ENCODE assay signal across 27 cellular contexts in the genomic region with DNA sequence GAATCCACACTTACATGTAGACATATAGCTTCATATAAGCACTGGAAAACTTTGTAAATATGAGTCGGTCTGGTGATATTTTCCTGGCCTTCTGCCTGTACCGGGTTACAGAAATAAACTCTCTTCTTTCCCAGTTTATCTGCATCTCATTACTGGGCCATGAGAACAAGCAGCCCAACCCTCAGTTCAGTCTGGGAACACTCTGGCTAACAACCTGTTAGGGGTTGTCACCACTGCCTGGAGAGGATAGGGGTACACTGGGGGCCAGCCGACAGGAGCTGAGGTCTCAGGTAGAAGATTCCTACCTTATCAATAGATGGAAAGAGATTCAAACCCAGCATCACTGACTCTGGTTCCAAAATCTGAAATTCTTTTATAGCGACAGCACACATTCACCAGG. TPM values are rescaled to one million over a fixed set of nuclear protein-coding genes. Genes with fewer than 3 reads are reported as not detected.
A peak's percentile ranks its signal among the peaks of the same experiment; 100 is the strongest.
DNase-seq lines count a peak whose midpoint lies in the region; ATAC-seq and TF ChIP-seq lines count a peak whose summit lies in the region.
"Had no signal": no experiment of that assay in that cellular context is flagged by ENCODE, and none has a peak within 500 bp of the region (broad histone marks: within the 10 kb centered on the region; RNA-seq: fewer than 3 reads in every experiment).

No MANE protein-coding gene starts in this region.

- intact Hi-C loops in cardiac septum (cut with DNase I) = loop anchor here (5.0 kb wide), 2 partner anchors 163 to 313 kb away; partner anchors contain the start of genes SERINC5 and ZFYVE16
- intact Hi-C loops in left ventricle myocardium inferior (cut with micrococcal nuclease) = no loop called here

- H3K9me3 ChIP-seq in left ventricle myocardium inferior (replicated peaks) (no peaks in the 10 kb centered on the region), ectodermal cell (ENCODE audit: control insufficient read depth, low read length) (no peaks in the 10 kb centered on the region)
- H3K9me3 ChIP-seq: body of pancreas, spleen had no signal

- H3K4me3 Mint-ChIP-seq in nephron progenitor cell = no peak overlapping the region
- H3K4me3 Mint-ChIP-seq: activated T-cell treated with anti-CD3 and anti-CD28 coated beads, Interleukin-2, amount 50 U/mL, for 24 hours; CD4-positive, CD25-positive, alpha-beta regulatory T cell had no signal

- peaks cover 9% of the 10 kb centered on the region for H3K4me1 ChIP-seq in left ventricle myocardium inferior
- H3K4me1 ChIP-seq in ectodermal cell (ENCODE audit: control insufficient read depth, insufficient read depth, low read length) = peaks cover 35% of the 10 kb centered on the region

- H3K4me3 ChIP-seq in left ventricle myocardium inferior (no peak overlapping the region), ectodermal cell (ENCODE audit: insufficient read depth, low read depth, low read length) (no peak overlapping the region)
- H3K4me3 ChIP-seq: body of pancreas, GM12878, lung, spleen had no signal

- peaks cover 49% of the 10 kb centered on the region for H3K4me1 Mint-ChIP-seq in nephron progenitor cell

- no peak for ATAC-seq in GM19035 (IDR thresholded peaks at IDR 0.05; ENCODE audit: unreplicated experiment)
- no peak for ATAC-seq in GM19023 (IDR thresholded peaks at IDR 0.05; ENCODE audit: unreplicated experiment)
- ATAC-seq: GM12878, PC-3, Right ventricle myocardium inferior had no signal

- peak overlapping the region; percentile 96 for H3K27ac Mint-ChIP-seq in nephron progenitor cell
- H3K27ac Mint-ChIP-seq: activated T-cell treated with anti-CD3 and anti-CD28 coated beads, Interleukin-2, amount 50 U/mL, for 24 hours had no signal

- TF ChIP-seq CTCF in left ventricle myocardium inferior (IDR thresholded peaks at IDR 0.05; ENCODE audit: borderline replicate concordance) = no peak
- no peak for TF ChIP-seq CTCF in nephron progenitor cell (IDR thresholded peaks at IDR 0.05)

- DNase-seq in cardiac septum (ENCODE audit: low spot score) = peak; percentile 54
- DNase-seq in left ventricle myocardium inferior = no peak
- no peak for DNase-seq in nephron progenitor cell
- DNase-seq in NCI-H524 treated with DMSO at 0.1 percent for 48 hours (lab: John Stamatoyannopoulos, UW) = no peak
- no peak for DNase-seq in stimulated activated CD4-positive, alpha-beta T cell treated with anti-CD3 and anti-CD28 coated beads, Interleukin-2, amount 100 ng/mL, for 48 hours
- DNase-seq: 8988T; activated CD4-positive, alpha-beta T cell treated with anti-CD3 and anti-CD28 coated beads for 48 hours; activated T-cell treated with anti-CD3 and anti-CD28 coated beads, Interleukin-2, amount 50 U/mL, for 24 hours; CD4-positive, CD25-positive, alpha-beta regulatory T cell; DMS 273 treated with DMSO at 0.1 percent for 48 hours; EL; Kasumi-1; kidney; NCI-H1436; NCI-H2107; NCI-H446 treated with DMSO at 0.1 percent for 48 hours; occipital lobe; PC-3; spleen; stimulated activated CD4-positive, alpha-beta T cell treated with anti-CD3 and anti-CD28 coated beads, Interleukin-4, amount 100 ng/mL, for 1 hour had no signal

- no peak overlapping the region for H3K27ac ChIP-seq in left ventricle myocardium inferior (replicated peaks)
- H3K27ac ChIP-seq in ectodermal cell (ENCODE audit: insufficient read depth, low read depth, low read length, poor library complexity, severe bottlenecking) = peak overlapping the region; percentile 90
- H3K27ac ChIP-seq: spleen had no signal

- WGBS in ectodermal cell, 2 experiments = 93 to 97% methylated on average over 4 of the region's 4 CpGs

- H3K36me3 ChIP-seq in left ventricle myocardium inferior (no peaks in the 10 kb centered on the region), ectodermal cell (ENCODE audit: control insufficient read depth, insufficient read depth, low read length) (no peaks in the 10 kb centered on the region)
- H3K36me3 ChIP-seq: spleen had no signal

- H3K36me3 Mint-ChIP-seq in nephron progenitor cell (ENCODE audit: low read depth) = no peaks in the 10 kb centered on the region

- no peaks in the 10 kb centered on the region for H3K27me3 Mint-ChIP-seq in nephron progenitor cell (ENCODE audit: low read depth, poor library complexity)
- H3K27me3 Mint-ChIP-seq: activated T-cell treated with anti-CD3 and anti-CD28 coated beads, Interleukin-2, amount 50 U/mL, for 24 hours; CD4-positive, CD25-positive, alpha-beta regulatory T cell had no signal

- H3K9me3 Mint-ChIP-seq in nephron progenitor cell = no peaks in the 10 kb centered on the region
- H3K9me3 Mint-ChIP-seq: activated T-cell treated with anti-CD3 and anti-CD28 coated beads, Interleukin-2, amount 50 U/mL, for 24 hours; CD4-positive, CD25-positive, alpha-beta regulatory T cell had no signal

- no peaks in the 10 kb centered on the region for H3K27me3 ChIP-seq in left ventricle myocardium inferior (ENCODE audit: low read depth)
- no peaks in the 10 kb centered on the region for H3K27me3 ChIP-seq in ectodermal cell (ENCODE audit: control insufficient read depth, insufficient read depth, low read length, poor library complexity, severe bottlenecking)
- H3K27me3 ChIP-seq: body of pancreas, spleen had no signal

RNA-seq across cellular contexts. Expression of gene THBS4, which starts 59.2 kb away (rescaled TPM):
- total RNA-seq in cardiac septum (464 TPM), left ventricle myocardium inferior (51.4 TPM)
- polyA plus RNA-seq in ectodermal cell (2013, experiment 1 of 4) = 26.7 TPM
- 34.7 TPM for polyA plus RNA-seq in ectodermal cell (2013, experiment 2 of 4)
- polyA plus RNA-seq in ectodermal cell (2013, experiment 3 of 4) = 28.8 TPM
- polyA plus RNA-seq in ectodermal cell (2013, experiment 4 of 4) = 34.4 TPM
- total RNA-seq: CD4-positive, CD25-positive, alpha-beta regulatory T cell had no signal
- polyA plus RNA-seq: CD4-positive, CD25-positive, alpha-beta regulatory T cell had no signal
